In genomic region chr1:116415699-116416533, GRCh38 we compare ENCODE assay signal across 12 cellular contexts. TPM values are rescaled to one million over a fixed set of nuclear protein-coding genes. Genes with fewer than 3 reads are reported as not detected.
DNase-seq lines count a peak whose midpoint lies in the region; ATAC-seq and TF ChIP-seq lines count a peak whose summit lies in the region.
"Had no signal": no experiment of that assay in that cellular context is flagged by ENCODE, and none has a peak within 500 bp of the region (broad histone marks: within the 10 kb centered on the region; RNA-seq: fewer than 3 reads in every experiment).

No MANE protein-coding gene starts in this region.

- H3K27ac ChIP-seq in WERI-Rb-1: peak overlapping the region; percentile 52
- H3K27ac ChIP-seq: 22Rv1, ascending aorta had no signal

- H3K4me3 ChIP-seq in WERI-Rb-1 (ENCODE audit: low read depth, low read length) (no peak overlapping the region), retinal pigment epithelial cell (ENCODE audit: low read length) (no peak overlapping the region)
- H3K4me3 ChIP-seq: ascending aorta, GM12878 had no signal

- no peaks in the 10 kb centered on the region for H3K27me3 ChIP-seq in WERI-Rb-1 (ENCODE audit: insufficient read depth, low read depth, severe bottlenecking)
- H3K27me3 ChIP-seq: ascending aorta had no signal

- H3K9me3 ChIP-seq in WERI-Rb-1 (ENCODE audit: severe bottlenecking): no peaks in the 10 kb centered on the region
- H3K9me3 ChIP-seq: ascending aorta had no signal

- ATAC-seq in Right ventricle myocardium superior (ENCODE audit: poor library complexity) (peak; percentile 84), HG02852 (IDR thresholded peaks at IDR 0.05; ENCODE audit: unreplicated experiment) (no peak)
- ATAC-seq: GM12878 had no signal

- H3K36me3 ChIP-seq in WERI-Rb-1: no peaks in the 10 kb centered on the region; the same call in 1 of the 2 replicates
- H3K36me3 ChIP-seq: ascending aorta had no signal

- DNase-seq in DMS 273 (lab: John Stamatoyannopoulos, UW; ENCODE audit: unreplicated experiment): peak; percentile 14
- DNase-seq in DMS 273 treated with DMSO at 0.1 percent for 48 hours (lab: John Stamatoyannopoulos, UW): no peak
- peak; percentile 54 for DNase-seq in WERI-Rb-1
- DNase-seq in Right ventricle myocardium superior: peak; percentile 66
- no peak for DNase-seq in retinal pigment epithelial cell (ENCODE audit: low read depth)
- no peak for DNase-seq in HT-29 (ENCODE audit: low spot score)
- no peak for DNase-seq in AG08396 (ENCODE audit: low spot score)
- DNase-seq: MM.1S had no signal

- TF ChIP-seq CTCF in WERI-Rb-1 (IDR thresholded peaks at IDR 0.05; ENCODE audit: low read depth, low read length): 0 out of 2 replicates have a peak, but pooled peaks have one; percentile 19
- TF ChIP-seq CTCF in retinal pigment epithelial cell (conservative IDR thresholded peaks at IDR 0.05; ENCODE audit: low read depth, low read length): peak; percentile 25

- intact Hi-C loops in Right ventricle myocardium superior (cut with DNase I): loop anchor here (5.0 kb wide), 1 partner anchor 39 kb away; no protein-coding TSS in a partner anchor

RNA-seq across cellular contexts. Expression of gene ATP1A1, which starts 42.9 kb away (rescaled TPM):
- total RNA-seq in Right ventricle myocardium superior: 255 TPM
- total RNA-seq in HT-29 (2014; rRNA removed; shearing (Covaris generic)): 119 and 151 TPM in 2 replicates

Comparison
In these comparisons a context has a peak if more than half of its experiments do, and no peak if none do; other contexts are left out.
1. DNase-seq: peak in DMS 273 (single experiment), WERI-Rb-1 (single experiment) and Right ventricle myocardium superior (single experiment); none in DMS 273 treated with DMSO at 0.1 percent for 48 hours (single experiment), retinal pigment epithelial cell (single experiment), HT-29 (single experiment) and AG08396 (single experiment).